1 cellular context compared by ENCODE assay signal in the genomic region with DNA sequence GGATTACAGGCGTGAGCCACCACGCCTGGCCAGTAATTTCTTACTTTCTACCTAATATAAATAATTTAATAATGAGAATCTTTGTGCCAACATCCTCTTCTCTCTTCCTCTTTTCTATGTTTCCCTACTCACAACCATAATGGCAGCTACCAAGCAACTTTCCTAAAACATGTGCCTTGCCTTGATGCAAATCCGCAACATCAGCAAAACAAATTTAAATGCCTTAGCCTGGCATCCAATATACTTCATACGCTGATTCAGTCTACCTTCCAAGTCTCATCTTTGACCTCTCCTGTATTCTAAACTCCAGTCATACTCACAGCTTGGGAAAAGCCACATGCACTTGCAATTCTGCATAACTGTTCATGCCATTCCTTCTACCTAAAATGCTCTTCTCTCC.
TF ChIP-seq lines count a peak whose summit lies in the region.

No MANE protein-coding gene starts in this region.

TF ChIP-seq in HepG2, 621 proteins besides CTCF, POLR2A, EP300 and RAD21:
- TF ChIP-seq MAFF (IDR thresholded peaks at IDR 0.05; ENCODE audit: low read depth, low read length) (peak; percentile 92), MAFK (conservative IDR thresholded peaks at IDR 0.05 in 1 of 2, IDR thresholded peaks at IDR 0.05 in 1 of 2; ENCODE audit: low read length in 2 of 2) (peak; percentile 90 to 95)
- TF ChIP-seq, protein P1, sequence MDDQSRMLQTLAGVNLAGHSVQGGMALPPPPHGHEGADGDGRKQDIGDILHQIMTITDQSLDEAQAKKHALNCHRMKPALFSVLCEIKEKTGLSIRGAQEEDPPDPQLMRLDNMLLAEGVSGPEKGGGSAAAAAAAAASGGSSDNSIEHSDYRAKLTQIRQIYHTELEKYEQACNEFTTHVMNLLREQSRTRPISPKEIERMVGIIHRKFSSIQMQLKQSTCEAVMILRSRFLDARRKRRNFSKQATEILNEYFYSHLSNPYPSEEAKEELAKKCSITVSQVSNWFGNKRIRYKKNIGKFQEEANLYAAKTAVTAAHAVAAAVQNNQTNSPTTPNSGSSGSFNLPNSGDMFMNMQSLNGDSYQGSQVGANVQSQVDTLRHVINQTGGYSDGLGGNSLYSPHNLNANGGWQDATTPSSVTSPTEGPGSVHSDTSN (CRISPR knock-in tag; IDR thresholded peaks at IDR 0.05; ENCODE audit: borderline replicate concordance), result no peak
TF ChIP-seq in HepG2: peak in this region for 2.
